11 cellular contexts compared by ENCODE assay signal in the genomic region with DNA sequence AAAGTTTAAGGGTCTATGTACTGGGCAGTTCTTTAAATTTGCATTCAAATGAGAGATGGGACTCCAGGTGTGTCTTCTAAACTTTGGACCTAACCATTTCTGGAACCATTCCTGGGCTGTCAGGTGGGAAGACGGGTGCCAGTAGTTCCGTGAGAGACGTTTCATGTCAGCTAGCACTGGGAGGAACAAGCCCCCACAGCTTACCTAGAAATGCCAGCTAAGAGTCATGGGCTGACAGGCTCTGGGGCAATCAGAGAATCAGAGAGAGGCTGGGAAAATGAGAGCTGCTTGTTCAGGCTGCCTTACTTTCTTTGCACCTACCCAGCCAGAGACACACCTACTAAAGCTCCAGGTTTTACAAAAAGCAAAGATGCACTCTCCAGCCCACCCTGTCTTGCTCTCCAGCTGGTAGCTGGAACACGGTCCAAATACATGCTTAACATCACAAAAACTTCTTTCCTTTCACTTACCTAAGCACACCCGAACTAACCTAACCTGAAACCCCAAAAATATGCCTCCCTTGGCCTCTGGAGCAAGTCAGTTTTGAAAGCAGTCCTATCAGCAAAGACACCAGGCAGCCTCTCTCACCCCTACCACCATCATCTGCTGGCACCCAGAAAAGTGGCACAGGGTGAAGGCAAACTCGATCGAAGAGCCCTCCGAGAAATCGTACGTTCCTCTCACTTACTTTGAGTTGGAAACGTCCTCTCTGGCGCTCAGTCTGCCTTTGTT. TPM values are rescaled to one million over a fixed set of nuclear protein-coding genes. Genes with fewer than 3 reads are reported as not detected.
DNase-seq lines count a peak whose midpoint lies in the region; ATAC-seq and TF ChIP-seq lines count a peak whose summit lies in the region.
"Had no signal": no experiment of that assay in that cellular context is flagged by ENCODE, and none has a peak within 500 bp of the region (broad histone marks: within the 10 kb centered on the region; RNA-seq: fewer than 3 reads in every experiment).

No MANE protein-coding gene starts in this region.

- peaks cover 24% of the 10 kb centered on the region for H3K4me1 ChIP-seq in neuron (ENCODE audit: insufficient read depth, low read length)

- H3K4me3 ChIP-seq in AG04449 (ENCODE audit: low read depth, low read length) (peak overlapping the region; percentile 70), neuron (ENCODE audit: low read length) (peak overlapping the region; percentile 60)

- peak; percentile 77 for ATAC-seq in SK-N-SH treated with all-trans-retinoic acid at 6 μM for 48 hours

- TF ChIP-seq CTCF in AG04449 (IDR thresholded peaks at IDR 0.05; ENCODE audit: insufficient read depth, low read length, missing control alignments) = no peak
- TF ChIP-seq CTCF in glutamatergic neuron (IDR thresholded peaks at IDR 0.05; ENCODE audit: partially characterized antibody, unreplicated experiment) = no peak

- peaks cover 7% of the 10 kb centered on the region for H3K27me3 Mint-ChIP-seq in glutamatergic neuron (ENCODE audit: unreplicated experiment)

- DNase-seq in AG04449 (ENCODE audit: low read depth, low spot score) (no peak), glutamatergic neuron (no peak), NCI-H146 treated with DMSO at 0.1 percent for 48 hours (lab: John Stamatoyannopoulos, UW; ENCODE audit: unreplicated experiment) (no peak), KG1 (lab: John Stamatoyannopoulos, UW) (no peak), NCI-H1694 (lab: John Stamatoyannopoulos, UW) (no peak)
- no peak for DNase-seq in stimulated activated CD4-positive, alpha-beta T cell treated with anti-CD3 and anti-CD28 coated beads, Interleukin-4, amount 100 ng/mL, for 24 hours
- DNase-seq: activated T-cell treated with anti-CD3 and anti-CD28 coated beads, Interleukin-2, amount 50 U/mL, for 48 hours; immature natural killer cell had no signal

- peaks cover 4% of the 10 kb centered on the region for H3K4me1 Mint-ChIP-seq in glutamatergic neuron (ENCODE audit: low read depth, unreplicated experiment)
- H3K4me1 Mint-ChIP-seq: immature natural killer cell had no signal

- POLR2A ChIA-PET in AG04449 (lab: Yijun Ruan, JAX) = no interaction called here

- no peaks in the 10 kb centered on the region for H3K36me3 Mint-ChIP-seq in glutamatergic neuron (ENCODE audit: unreplicated experiment)
- H3K36me3 Mint-ChIP-seq: immature natural killer cell had no signal

- H3K9me3 ChIP-seq in neuron (ENCODE audit: low read length) = no peaks in the 10 kb centered on the region

- peak overlapping the region; percentile 94 for H3K27ac Mint-ChIP-seq in glutamatergic neuron (ENCODE audit: unreplicated experiment)
- H3K27ac Mint-ChIP-seq: immature natural killer cell had no signal

- no peaks in the 10 kb centered on the region for H3K9me3 Mint-ChIP-seq in glutamatergic neuron (ENCODE audit: unreplicated experiment)

- H3K4me3 Mint-ChIP-seq in glutamatergic neuron (ENCODE audit: unreplicated experiment) = peak overlapping the region; percentile 98
- H3K4me3 Mint-ChIP-seq: immature natural killer cell had no signal

- no peaks in the 10 kb centered on the region for H3K27me3 ChIP-seq in neuron (ENCODE audit: insufficient read depth, low read length)

- CTCF ChIA-PET in AG04449 (lab: Yijun Ruan, JAX) = interaction anchor here (1.0 to 1.4 kb wide), 2 partner anchors 11 to 249 kb away, joined by 3 to 4 read pairs; no protein-coding TSS in a partner anchor

- no peaks in the 10 kb centered on the region for H3K36me3 ChIP-seq in neuron (ENCODE audit: insufficient read depth, low read length)

- peak overlapping the region; percentile 86 for H2AFZ ChIP-seq in neuron (ENCODE audit: low read depth, low read length)

TF ChIP-seq in SK-N-SH treated with all-trans-retinoic acid at 6 μM for 48 hours, 23 proteins besides CTCF, POLR2A, EP300 and RAD21:
- no peak for TF ChIP-seq ZNF8 (CRISPR knock-in tag; IDR thresholded peaks at IDR 0.05)
- TF ChIP-seq, protein P1, sequence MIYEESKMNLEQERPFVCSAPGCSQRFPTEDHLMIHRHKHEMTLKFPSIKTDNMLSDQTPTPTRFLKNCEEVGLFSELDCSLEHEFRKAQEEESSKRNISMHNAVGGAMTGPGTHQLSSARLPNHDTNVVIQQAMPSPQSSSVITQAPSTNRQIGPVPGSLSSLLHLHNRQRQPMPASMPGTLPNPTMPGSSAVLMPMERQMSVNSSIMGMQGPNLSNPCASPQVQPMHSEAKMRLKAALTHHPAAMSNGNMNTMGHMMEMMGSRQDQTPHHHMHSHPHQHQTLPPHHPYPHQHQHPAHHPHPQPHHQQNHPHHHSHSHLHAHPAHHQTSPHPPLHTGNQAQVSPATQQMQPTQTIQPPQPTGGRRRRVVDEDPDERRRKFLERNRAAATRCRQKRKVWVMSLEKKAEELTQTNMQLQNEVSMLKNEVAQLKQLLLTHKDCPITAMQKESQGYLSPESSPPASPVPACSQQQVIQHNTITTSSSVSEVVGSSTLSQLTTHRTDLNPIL (CRISPR knock-in tag; IDR thresholded peaks at IDR 0.05; ENCODE audit: low read depth) = no peak
- TF ChIP-seq OSR1 (CRISPR knock-in tag; IDR thresholded peaks at IDR 0.05) = no peak
- TF ChIP-seq SNAI2 (CRISPR knock-in tag; IDR thresholded peaks at IDR 0.05) = no peak
- TF ChIP-seq, protein P2, sequence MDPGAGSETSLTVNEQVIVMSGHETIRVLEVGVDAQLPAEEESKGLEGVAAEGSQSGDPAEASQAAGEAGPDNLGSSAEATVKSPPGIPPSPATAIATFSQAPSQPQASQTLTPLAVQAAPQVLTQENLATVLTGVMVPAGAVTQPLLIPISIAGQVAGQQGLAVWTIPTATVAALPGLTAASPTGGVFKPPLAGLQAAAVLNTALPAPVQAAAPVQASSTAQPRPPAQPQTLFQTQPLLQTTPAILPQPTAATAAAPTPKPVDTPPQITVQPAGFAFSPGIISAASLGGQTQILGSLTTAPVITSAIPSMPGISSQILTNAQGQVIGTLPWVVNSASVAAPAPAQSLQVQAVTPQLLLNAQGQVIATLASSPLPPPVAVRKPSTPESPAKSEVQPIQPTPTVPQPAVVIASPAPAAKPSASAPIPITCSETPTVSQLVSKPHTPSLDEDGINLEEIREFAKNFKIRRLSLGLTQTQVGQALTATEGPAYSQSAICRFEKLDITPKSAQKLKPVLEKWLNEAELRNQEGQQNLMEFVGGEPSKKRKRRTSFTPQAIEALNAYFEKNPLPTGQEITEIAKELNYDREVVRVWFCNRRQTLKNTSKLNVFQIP (CRISPR knock-in tag; IDR thresholded peaks at IDR 0.05; ENCODE audit: borderline replicate concordance, low read depth) = no peak
- no peak for TF ChIP-seq CSDC2 (CRISPR knock-in tag; IDR thresholded peaks at IDR 0.05)

RNA-seq across cellular contexts. Expression of a gene that starts 0.6 kb away (rescaled TPM):
- total RNA-seq in glutamatergic neuron (ENCODE audit: unreplicated experiment) = 40.0 TPM
- total RNA-seq: OCI-LY7 had no signal
